20 cellular contexts compared by ENCODE assay signal in the genomic region with DNA sequence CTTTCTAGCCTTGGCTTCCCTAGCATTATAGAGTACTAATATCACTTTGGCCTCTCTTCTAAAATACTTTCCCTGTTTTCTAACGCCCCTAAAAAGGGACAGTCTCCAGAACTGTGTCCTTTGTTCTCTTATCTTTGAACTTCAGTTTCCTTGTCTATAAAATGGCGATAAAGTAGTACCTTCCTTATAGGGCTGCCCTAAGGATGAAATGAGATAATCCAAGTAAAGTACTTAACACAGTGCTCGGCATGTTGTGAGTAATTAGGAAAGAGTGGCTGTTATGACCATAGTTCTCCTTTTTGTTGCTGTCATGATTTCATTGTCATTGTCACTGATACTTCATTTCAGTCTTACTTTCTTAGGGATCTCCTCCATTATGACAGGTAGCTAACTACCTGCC.
"Had no signal": no experiment of that assay in that cellular context is flagged by ENCODE, and none has a peak within 500 bp of the region (broad histone marks: within the 10 kb centered on the region; RNA-seq: fewer than 3 reads in every experiment).

No MANE protein-coding gene starts in this region.

- DNase-seq: activated CD4-positive, alpha-beta T cell treated with anti-CD3 and anti-CD28 coated beads for 4 hours; activated CD8-positive, alpha-beta memory T cell treated with anti-CD3 and anti-CD28 coated beads, Interleukin-2, amount 50 U/mL, for 4 hours; activated CD8-positive, alpha-beta T cell treated with anti-CD3 and anti-CD28 coated beads for 36 hours; activated gamma-delta T cell treated with Interleukin-2 at 50 U/mL for 16 hours; activated naive CD4-positive, alpha-beta T cell treated with anti-CD3 and anti-CD28 coated beads, Interleukin-2, amount 10 ng/mL, durations not matched to agents 7 days and 5 days; activated naive CD8-positive, alpha-beta T cell treated with anti-CD3 and anti-CD28 coated beads for 36 hours; activated T-cell treated with anti-CD3 and anti-CD28 coated beads, Interleukin-2, amount 50 U/mL, for 72 hours; colonic mucosa; NCI-H1048; NCI-H2029; NCI-H2107; NCI-H2171 treated with DMSO at 0.1 percent for 48 hours; NCI-H345; NCI-H510A; NCI-H526 treated with DMSO at 0.1 percent for 48 hours; PC-9; SHP77 treated with DMSO at 0.1 percent for 48 hours had no signal

- H3K4me2 ChIP-seq: KMS-11, PC-9 had no signal

- ATAC-seq: activated CD4-positive, CD25-positive, alpha-beta regulatory T cell treated with anti-CD3 and anti-CD28 coated beads, Interleukin-2, amount 50 U/mL, for 24 hours; activated CD8-positive, alpha-beta T cell treated with anti-CD3 and anti-CD28 coated beads for 36 hours; activated T-cell treated with anti-CD3 and anti-CD28 coated beads, Interleukin-2, amount 50 U/mL, for 72 hours had no signal

- H3K36me3 ChIP-seq: colonic mucosa had no signal

- H2AFZ ChIP-seq: PC-9 had no signal

- H3K27me3 ChIP-seq: colonic mucosa had no signal

- H3K4me3 ChIP-seq: colonic mucosa, PC-9 had no signal

- H3K9me3 ChIP-seq: colonic mucosa had no signal

- H3K9ac ChIP-seq: KMS-11 had no signal

- H3K27ac ChIP-seq: colonic mucosa, KMS-11, PC-9 had no signal

- FAIRE-seq: TTC549 had no signal

- H3K4me1 ChIP-seq: colonic mucosa had no signal
